In the genomic region with DNA sequence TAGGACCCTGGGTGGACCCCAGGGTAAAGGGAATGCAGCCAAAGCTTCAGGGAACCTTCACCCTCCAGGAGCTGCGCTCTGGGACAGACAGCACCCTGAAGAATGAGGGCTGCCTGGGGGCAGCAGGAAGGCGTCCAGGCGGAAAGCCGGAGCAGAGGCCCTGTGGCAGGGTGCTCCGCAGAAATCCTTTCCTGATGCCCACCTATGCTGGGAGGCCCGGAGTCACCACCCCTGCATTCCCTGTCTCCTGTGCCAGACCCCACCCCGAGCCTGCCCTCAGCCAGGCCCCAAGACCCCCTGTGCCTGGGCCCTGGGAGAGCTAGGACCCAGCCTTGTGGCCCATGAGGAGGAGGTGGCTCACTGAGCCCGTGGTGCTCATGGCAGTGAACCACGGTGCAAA, we compare ENCODE assay signal across 18 cellular contexts. TPM values are rescaled to one million over a fixed set of nuclear protein-coding genes. Genes with fewer than 3 reads are reported as not detected.
A peak's percentile ranks its signal among the peaks of the same experiment; 100 is the strongest.
DNase-seq lines count a peak whose midpoint lies in the region; ATAC-seq and TF ChIP-seq lines count a peak whose summit lies in the region.
"Had no signal": no experiment of that assay in that cellular context is flagged by ENCODE, and none has a peak within 500 bp of the region (broad histone marks: within the 10 kb centered on the region; RNA-seq: fewer than 3 reads in every experiment).

No MANE protein-coding gene starts in this region.

- H3K27me3 Mint-ChIP-seq in effector memory CD8-positive, alpha-beta T cell: no peaks in the 10 kb centered on the region
- H3K27me3 Mint-ChIP-seq: CD4-positive, alpha-beta memory T cell had no signal

- peaks cover 13% of the 10 kb centered on the region for H3K36me3 Mint-ChIP-seq in effector memory CD8-positive, alpha-beta T cell (ENCODE audit: insufficient read depth)
- H3K36me3 Mint-ChIP-seq: CD4-positive, alpha-beta memory T cell had no signal

- H3K9me3 ChIP-seq in right cardiac atrium (ENCODE audit: control insufficient read depth, low read length) (no peaks in the 10 kb centered on the region), heart right ventricle (no peaks in the 10 kb centered on the region)
- H3K9me3 ChIP-seq: A549, HAP-1 had no signal

- no peaks in the 10 kb centered on the region for H3K9me3 Mint-ChIP-seq in effector memory CD8-positive, alpha-beta T cell
- H3K9me3 Mint-ChIP-seq: CD4-positive, alpha-beta memory T cell had no signal

- H3K27ac ChIP-seq in right cardiac atrium (ENCODE audit: low read length) (no peak overlapping the region), heart right ventricle (no peak overlapping the region)
- H3K27ac ChIP-seq: 22Rv1, BLaER1, GM23248 had no signal

- no peak overlapping the region for H3K27ac Mint-ChIP-seq in effector memory CD8-positive, alpha-beta T cell

- no peaks in the 10 kb centered on the region for H3K36me3 ChIP-seq in heart right ventricle
- H3K36me3 ChIP-seq: HAP-1 had no signal

- ATAC-seq in right cardiac atrium: no peak
- no peak for ATAC-seq in heart right ventricle
- ATAC-seq in effector memory CD8-positive, alpha-beta T cell (replicated peaks): no peak
- ATAC-seq: A549 had no signal

- WGBS in right cardiac atrium: 95% methylated on average over 9 of the region's 9 CpGs
- 91 to 94% methylated on average over 9 of the region's 9 CpGs for WGBS in heart right ventricle, 2 donors

- DNase-seq in activated CD8-positive, alpha-beta memory T cell treated with anti-CD3 and anti-CD28 coated beads, Interleukin-2, amount 50 U/mL, for 4 hours: peak; percentile 11
- DNase-seq in activated CD8-positive, alpha-beta memory T cell treated with anti-CD3 and anti-CD28 coated beads for 24 hours: no peak
- DNase-seq in right cardiac atrium (peak in 2 of 3 donors; percentile 47 to 52), heart right ventricle (no peak), retina (peak; percentile 5), epidermal melanocyte (ENCODE audit: insufficient read length, low spot score) (no peak), GM19238 (ENCODE audit: insufficient read length, low spot score) (no peak)
- DNase-seq in effector memory CD8-positive, alpha-beta T cell: no peak
- DNase-seq: AML-193; CD4-positive, alpha-beta memory T cell; DMS79 treated with DMSO at 0.1 percent for 48 hours; GF-D8; GM23248 had no signal

- H3K4me3 ChIP-seq in right cardiac atrium (ENCODE audit: low read length): no peak overlapping the region
- no peak overlapping the region for H3K4me3 ChIP-seq in heart right ventricle
- H3K4me3 ChIP-seq: BLaER1, HAP-1 had no signal

- intact Hi-C loops in right cardiac atrium (cut with DNase I) (no loop called here), heart right ventricle (cut with DNase I) (loop anchor here in 1 of 10 donors (5.0 kb wide), 1 partner anchor 37 kb away; no protein-coding TSS in a partner anchor)

- no peak for TF ChIP-seq CTCF in heart right ventricle (IDR thresholded peaks at IDR 0.05)

- no peaks in the 10 kb centered on the region for H3K27me3 ChIP-seq in right cardiac atrium (ENCODE audit: control insufficient read depth, insufficient read depth)
- no peaks in the 10 kb centered on the region for H3K27me3 ChIP-seq in heart right ventricle
- H3K27me3 ChIP-seq: BLaER1 had no signal

- peaks cover 3% of the 10 kb centered on the region for H3K4me1 ChIP-seq in right cardiac atrium (ENCODE audit: control insufficient read depth, insufficient read depth, low read length)
- H3K4me1 ChIP-seq in heart right ventricle: peaks cover 9 to 40% (median 24%) of the 10 kb centered on the region in 9 donors

- H3K4me3 Mint-ChIP-seq in effector memory CD8-positive, alpha-beta T cell: peak overlapping the region; percentile 4 to 31

- peaks cover 15 to 17% of the 10 kb centered on the region in 2 donors for H3K4me1 Mint-ChIP-seq in effector memory CD8-positive, alpha-beta T cell (ENCODE audit: low read depth in 2 of 2)

RNA-seq across cellular contexts. Expression of a gene that starts 1.3 kb away (rescaled TPM):
- total RNA-seq in right cardiac atrium: 1 to 10 TPM; 4.5 to 4.9 (median 4.6) TPM
- polyA plus RNA-seq in right cardiac atrium: 3.6 TPM
- total RNA-seq in heart right ventricle: 1 to 10 TPM; 2.8 to 5.2 (median 3.8) TPM
- 1 to 10 TPM; 3.6 to 4.9 TPM for polyA plus RNA-seq in heart right ventricle

RNA-seq across cellular contexts. Expression of a gene that starts 12.2 kb away (rescaled TPM):
- total RNA-seq in right cardiac atrium (10 to 100 TPM; 14.7 to 17.4 (median 17.1) TPM), heart right ventricle (10 to 100 TPM in 1 of 10 donors, 1 to 10 TPM in 9; 6.0 to 10.4 (median 8.7) TPM)
- polyA plus RNA-seq in right cardiac atrium (8.5 TPM), heart right ventricle (10 to 100 TPM in 1 of 2 donors, 1 to 10 TPM in 1; 4.6 to 13.3 TPM)

RNA-seq across cellular contexts. Expression of a gene that starts 18.5 kb away (rescaled TPM):
- total RNA-seq in right cardiac atrium: under 1 TPM in 2 of 4 donors, not detected in 2; 0.36 to 0.37 TPM
- 0.34 TPM for polyA plus RNA-seq in right cardiac atrium
- total RNA-seq in heart right ventricle: under 1 TPM in 2 of 10 donors, not detected in 8; 0.28 to 0.38 TPM
- under 1 TPM; 0.06 to 0.66 TPM for polyA plus RNA-seq in heart right ventricle
- total RNA-seq: H4 had no signal

RNA-seq across cellular contexts. Expression of a gene that starts 36.8 kb away (rescaled TPM):
- 10 to 100 TPM; 17.4 to 21.7 (median 20.3) TPM for total RNA-seq in right cardiac atrium
- polyA plus RNA-seq in right cardiac atrium: 19.2 TPM
- 10 to 100 TPM; 22.0 to 36.6 (median 28.1) TPM for total RNA-seq in heart right ventricle
- polyA plus RNA-seq in heart right ventricle: 10 to 100 TPM; 17.1 to 24.3 TPM

RNA-seq across cellular contexts. Expression of a gene that starts 42.4 kb away (rescaled TPM):
- total RNA-seq in right cardiac atrium: 10 to 100 TPM; 20.9 to 26.0 (median 23.0) TPM
- polyA plus RNA-seq in right cardiac atrium: 31.1 TPM
- 10 to 100 TPM; 15.6 to 27.9 (median 19.0) TPM for total RNA-seq in heart right ventricle
- 10 to 100 TPM; 16.3 to 49.6 TPM for polyA plus RNA-seq in heart right ventricle

Comparison
In these comparisons a context has a peak if more than half of its experiments do, and no peak if none do; other contexts are left out.
1. DNase-seq: peak in activated CD8-positive, alpha-beta memory T cell treated with anti-CD3 and anti-CD28 coated beads, Interleukin-2, amount 50 U/mL, for 4 hours (single experiment), right cardiac atrium (2 of 3) and retina (single experiment); none in activated CD8-positive, alpha-beta memory T cell treated with anti-CD3 and anti-CD28 coated beads for 24 hours (single experiment), heart right ventricle (0 of 2), effector memory CD8-positive, alpha-beta T cell (0 of 3), epidermal melanocyte (single experiment) and GM19238 (single experiment).